In genomic region chr15:63292771-63293170, GRCh38 we compare ENCODE assay signal across 22 cellular contexts. TPM values are rescaled to one million over a fixed set of nuclear protein-coding genes. Genes with fewer than 3 reads are reported as not detected.
DNase-seq lines count a peak whose midpoint lies in the region; ATAC-seq, FAIRE-seq and TF ChIP-seq lines count a peak whose summit lies in the region.
"Had no signal": no experiment of that assay in that cellular context is flagged by ENCODE, and none has a peak within 500 bp of the region (broad histone marks: within the 10 kb centered on the region; RNA-seq: fewer than 3 reads in every experiment).

No MANE protein-coding gene starts in this region.

- no peaks in the 10 kb centered on the region for H3K27me3 ChIP-seq in upper lobe of right lung
- H3K27me3 ChIP-seq: neutrophil, vagina had no signal

- ATAC-seq in activated T-helper 17 cell treated with anti-CD3 and anti-CD28 coated beads, Interleukin-2, amount 50 U/mL, for 72 hours (replicated peaks), result no peak
- ATAC-seq in upper lobe of right lung, result peak; percentile 74
- ATAC-seq in activated CD4-positive, CD25-positive, alpha-beta regulatory T cell treated with anti-CD3 and anti-CD28 coated beads, Interleukin-2, amount 50 U/mL, for 24 hours, result no peak
- ATAC-seq: CD8-positive, alpha-beta T cell; effector memory CD8-positive, alpha-beta T cell; T-cell had no signal

- no peaks in the 10 kb centered on the region for H3K9me3 ChIP-seq in upper lobe of right lung
- H3K9me3 ChIP-seq: neutrophil, vagina had no signal

- H3K4me1 ChIP-seq in upper lobe of right lung, result peaks cover 14% of the 10 kb centered on the region

- no peaks in the 10 kb centered on the region for H3K9me3 Mint-ChIP-seq in activated T-helper 17 cell treated with anti-CD3 and anti-CD28 coated beads, Interleukin-2, amount 50 U/mL, for 72 hours
- H3K9me3 Mint-ChIP-seq: CD8-positive, alpha-beta T cell; effector memory CD8-positive, alpha-beta T cell; T-cell had no signal

- H3K27ac ChIP-seq in upper lobe of right lung, result no peak overlapping the region
- H3K27ac ChIP-seq: neutrophil, RWPE1, vagina had no signal

- H3K4me3 ChIP-seq in foreskin fibroblast (ENCODE audit: low read depth in 1 of 2, low read length in 2 of 2) (no peak overlapping the region), upper lobe of right lung (no peak overlapping the region)
- H3K4me3 ChIP-seq: vagina had no signal

- H3K36me3 ChIP-seq in upper lobe of right lung, result peaks cover 9% of the 10 kb centered on the region
- H3K36me3 ChIP-seq: vagina had no signal

- H3K36me3 Mint-ChIP-seq in activated T-helper 17 cell treated with anti-CD3 and anti-CD28 coated beads, Interleukin-2, amount 50 U/mL, for 72 hours (ENCODE audit: low read depth), result no peaks in the 10 kb centered on the region

- TF ChIP-seq CTCF in foreskin fibroblast (IDR thresholded peaks at IDR 0.05; ENCODE audit: low read depth, low read length) (no peak), upper lobe of right lung (IDR thresholded peaks at IDR 0.05) (no peak)

- DNase-seq in GM18507 (ENCODE audit: extremely low spot score, insufficient read length, low read depth), result no peak
- peak; percentile 36 to 45 for DNase-seq in foreskin fibroblast
- no peak for DNase-seq in upper lobe of right lung
- no peak for DNase-seq in kidney glomerular epithelial cell (lab: John Stamatoyannopoulos, UW)
- DNase-seq in epidermal melanocyte (ENCODE audit: insufficient read length, low spot score), result no peak
- DNase-seq: activated CD4-positive, CD25-positive, alpha-beta regulatory T cell; activated CD8-positive, alpha-beta memory T cell treated with anti-CD3 and anti-CD28 coated beads, Interleukin-2, amount 50 U/mL, for 48 hours; activated naive CD4-positive, alpha-beta T cell treated with anti-CD3 and anti-CD28 coated beads, Interleukin-2, amount 50 U/mL, for 16 hours; CD8-positive, alpha-beta T cell; effector memory CD8-positive, alpha-beta T cell; midbrain; NCI-H2081 treated with DMSO at 0.1 percent for 48 hours; NCI-H774; stimulated activated naive CD4-positive, alpha-beta T cell treated with Interleukin-2 at 50 U/mL for 16 hours; T-cell had no signal

- FAIRE-seq in GM18507 (lab: Jason Lieb, UNC), result peak; percentile 24
- FAIRE-seq: GM19239, keratinocyte had no signal

- H3K27me3 Mint-ChIP-seq in activated T-helper 17 cell treated with anti-CD3 and anti-CD28 coated beads, Interleukin-2, amount 50 U/mL, for 72 hours, result no peaks in the 10 kb centered on the region
- H3K27me3 Mint-ChIP-seq: effector memory CD8-positive, alpha-beta T cell; T-cell had no signal

- peaks cover 15% of the 10 kb centered on the region for H3K4me1 Mint-ChIP-seq in activated T-helper 17 cell treated with anti-CD3 and anti-CD28 coated beads, Interleukin-2, amount 50 U/mL, for 72 hours

- peak overlapping the region; percentile 30 for H3K27ac Mint-ChIP-seq in activated T-helper 17 cell treated with anti-CD3 and anti-CD28 coated beads, Interleukin-2, amount 50 U/mL, for 72 hours
- H3K27ac Mint-ChIP-seq: CD8-positive, alpha-beta T cell; effector memory CD8-positive, alpha-beta T cell; T-cell had no signal

- no peak overlapping the region for H3K4me3 Mint-ChIP-seq in activated T-helper 17 cell treated with anti-CD3 and anti-CD28 coated beads, Interleukin-2, amount 50 U/mL, for 72 hours
- H3K4me3 Mint-ChIP-seq: CD8-positive, alpha-beta T cell; effector memory CD8-positive, alpha-beta T cell; T-cell had no signal

- intact Hi-C loops in upper lobe of right lung (cut with DNase I), result no loop called here

RNA-seq across cellular contexts. Expression of gene APH1B, which starts 15.4 kb away (rescaled TPM):
- 1 to 10 TPM; 7.8 to 8.7 TPM for total RNA-seq in activated T-helper 17 cell treated with anti-CD3 and anti-CD28 coated beads, Interleukin-2, amount 50 U/mL, for 72 hours
- 20.0 TPM for total RNA-seq in upper lobe of right lung

Comparison
In these comparisons a context has a peak if more than half of its experiments do, and no peak if none do; other contexts are left out.
1. DNase-seq: peak in foreskin fibroblast (2 of 2); none in GM18507 (single experiment), upper lobe of right lung (single experiment), kidney glomerular epithelial cell (single experiment) and epidermal melanocyte (single experiment).